In genomic region chr6:158086054-158086705, GRCh38 we compare ENCODE assay signal across 9 cellular contexts.
DNase-seq lines count a peak whose midpoint lies in the region; ATAC-seq, FAIRE-seq and TF ChIP-seq lines count a peak whose summit lies in the region.
"Had no signal": no experiment of that assay in that cellular context is flagged by ENCODE, and none has a peak within 500 bp of the region (broad histone marks: within the 10 kb centered on the region; RNA-seq: fewer than 3 reads in every experiment).

No MANE protein-coding gene starts in this region.

- POLR2A ChIA-PET in activated CD8-positive, alpha-beta T cell treated with anti-CD3 and anti-CD28 coated beads, Interleukin-2, amount 10 ng/mL, durations not matched to agents 7 days and 5 days (lab: Charles Lee): interaction anchor here (0.6 to 1.3 kb wide), 4 partner anchors 9 to 558 kb away, joined by 3 to 4 read pairs (median 3); partner anchors contain the start of gene DYNLT1

- H3K27me3 ChIP-seq in esophagus squamous epithelium: no peaks in the 10 kb centered on the region

- intact Hi-C loops in esophagus squamous epithelium (cut with DNase I): no loop called here

- peaks cover 0 to 3% (median 0%) of the 10 kb centered on the region in 3 donors for H3K4me1 ChIP-seq in esophagus squamous epithelium

- 73 to 89% methylated on average over 1 to 3 of the region's 6 CpGs for WGBS in esophagus squamous epithelium, 2 donors

- TF ChIP-seq CTCF in osteocyte (IDR thresholded peaks at IDR 0.05) (no peak), esophagus squamous epithelium (IDR thresholded peaks at IDR 0.05) (no peak)

- no peaks in the 10 kb centered on the region for H3K9me3 ChIP-seq in esophagus squamous epithelium

- no peak for DNase-seq in GM18507 (ENCODE audit: extremely low spot score, insufficient read length, low read depth)
- peak; percentile 41 for DNase-seq in activated CD8-positive, alpha-beta T cell treated with anti-CD3 and anti-CD28 coated beads, Interleukin-2, amount 10 ng/mL, durations not matched to agents 7 days and 5 days
- DNase-seq in osteocyte (ENCODE audit: extremely low spot score, unreplicated experiment): peak; percentile 71
- DNase-seq in esophagus squamous epithelium (lab: John Stamatoyannopoulos, UW): no peak
- no peak for DNase-seq in HT-29 (ENCODE audit: low spot score)
- DNase-seq: PC-3 had no signal

- peaks cover 22% of the 10 kb centered on the region for H3K4me1 Mint-ChIP-seq in activated CD8-positive, alpha-beta T cell treated with anti-CD3 and anti-CD28 coated beads, Interleukin-2, amount 10 ng/mL, durations not matched to agents 7 days and 5 days (ENCODE audit: low read depth)
- H3K4me1 Mint-ChIP-seq in osteocyte (ENCODE audit: unreplicated experiment): peaks cover 36% of the 10 kb centered on the region

- peak overlapping the region; percentile 77 for H3K27ac Mint-ChIP-seq in activated CD8-positive, alpha-beta T cell treated with anti-CD3 and anti-CD28 coated beads, Interleukin-2, amount 10 ng/mL, durations not matched to agents 7 days and 5 days
- peak overlapping the region; percentile 58 for H3K27ac Mint-ChIP-seq in osteocyte (ENCODE audit: unreplicated experiment)

- H3K27me3 Mint-ChIP-seq in activated CD8-positive, alpha-beta T cell treated with anti-CD3 and anti-CD28 coated beads, Interleukin-2, amount 10 ng/mL, durations not matched to agents 7 days and 5 days (ENCODE audit: low read depth): no peaks in the 10 kb centered on the region
- no peaks in the 10 kb centered on the region for H3K27me3 Mint-ChIP-seq in osteocyte (ENCODE audit: unreplicated experiment)

- no peak overlapping the region for H3K4me3 ChIP-seq in esophagus squamous epithelium

- H3K9me3 Mint-ChIP-seq in activated CD8-positive, alpha-beta T cell treated with anti-CD3 and anti-CD28 coated beads, Interleukin-2, amount 10 ng/mL, durations not matched to agents 7 days and 5 days (ENCODE audit: insufficient read depth): no peaks in the 10 kb centered on the region
- no peaks in the 10 kb centered on the region for H3K9me3 Mint-ChIP-seq in osteocyte (ENCODE audit: unreplicated experiment)

- CTCF ChIA-PET in activated CD8-positive, alpha-beta T cell treated with anti-CD3 and anti-CD28 coated beads, Interleukin-2, amount 10 ng/mL, durations not matched to agents 7 days and 5 days (lab: Charles Lee): interaction anchor here (0.8 to 4.0 kb wide), 7 partner anchors 12 to 212 kb away, joined by 3 to 32 read pairs (median 4); no protein-coding TSS in a partner anchor

- H3K36me3 ChIP-seq in esophagus squamous epithelium: peaks cover 0 to 94% (median 5%) of the 10 kb centered on the region in 3 donors

- no peak for TF ChIP-seq POLR2A in esophagus squamous epithelium (IDR thresholded peaks at IDR 0.05)

- peaks cover 75% of the 10 kb centered on the region for H3K36me3 Mint-ChIP-seq in activated CD8-positive, alpha-beta T cell treated with anti-CD3 and anti-CD28 coated beads, Interleukin-2, amount 10 ng/mL, durations not matched to agents 7 days and 5 days (ENCODE audit: low read depth)
- peaks cover 61% of the 10 kb centered on the region for H3K36me3 Mint-ChIP-seq in osteocyte (ENCODE audit: unreplicated experiment)

- peak; percentile 38 for FAIRE-seq in GM18507 (lab: Jason Lieb, UNC)

- no peak overlapping the region for H3K4me3 Mint-ChIP-seq in activated CD8-positive, alpha-beta T cell treated with anti-CD3 and anti-CD28 coated beads, Interleukin-2, amount 10 ng/mL, durations not matched to agents 7 days and 5 days
- no peak overlapping the region for H3K4me3 Mint-ChIP-seq in osteocyte (ENCODE audit: unreplicated experiment)

- peak; percentile 91 for ATAC-seq in HG03108 (IDR thresholded peaks at IDR 0.05; ENCODE audit: unreplicated experiment)
- ATAC-seq in activated CD8-positive, alpha-beta T cell treated with anti-CD3 and anti-CD28 coated beads, Interleukin-2, amount 10 ng/mL, durations not matched to agents 7 days and 5 days: peak; percentile 91
- no peak for ATAC-seq in HG03520 (IDR thresholded peaks at IDR 0.05; ENCODE audit: unreplicated experiment)
- ATAC-seq in HG02623 (IDR thresholded peaks at IDR 0.05; ENCODE audit: unreplicated experiment): no peak
- ATAC-seq: PC-3 had no signal

- H3K27ac ChIP-seq in esophagus squamous epithelium: peak overlapping the region in 2 of 4 donors; percentile 4 to 35

Comparison
In these comparisons a context has a peak if more than half of its experiments do, and no peak if none do; other contexts are left out.
1. DNase-seq: peak in activated CD8-positive, alpha-beta T cell treated with anti-CD3 and anti-CD28 coated beads, Interleukin-2, amount 10 ng/mL, durations not matched to agents 7 days and 5 days (single experiment) and osteocyte (single experiment); none in GM18507 (single experiment), esophagus squamous epithelium (single experiment) and HT-29 (single experiment).
2. ATAC-seq: peak in HG03108 (single experiment) and activated CD8-positive, alpha-beta T cell treated with anti-CD3 and anti-CD28 coated beads, Interleukin-2, amount 10 ng/mL, durations not matched to agents 7 days and 5 days (single experiment); none in HG03520 (single experiment) and HG02623 (single experiment).